ENCODE assay signal across 8 cellular contexts in the genomic region with DNA sequence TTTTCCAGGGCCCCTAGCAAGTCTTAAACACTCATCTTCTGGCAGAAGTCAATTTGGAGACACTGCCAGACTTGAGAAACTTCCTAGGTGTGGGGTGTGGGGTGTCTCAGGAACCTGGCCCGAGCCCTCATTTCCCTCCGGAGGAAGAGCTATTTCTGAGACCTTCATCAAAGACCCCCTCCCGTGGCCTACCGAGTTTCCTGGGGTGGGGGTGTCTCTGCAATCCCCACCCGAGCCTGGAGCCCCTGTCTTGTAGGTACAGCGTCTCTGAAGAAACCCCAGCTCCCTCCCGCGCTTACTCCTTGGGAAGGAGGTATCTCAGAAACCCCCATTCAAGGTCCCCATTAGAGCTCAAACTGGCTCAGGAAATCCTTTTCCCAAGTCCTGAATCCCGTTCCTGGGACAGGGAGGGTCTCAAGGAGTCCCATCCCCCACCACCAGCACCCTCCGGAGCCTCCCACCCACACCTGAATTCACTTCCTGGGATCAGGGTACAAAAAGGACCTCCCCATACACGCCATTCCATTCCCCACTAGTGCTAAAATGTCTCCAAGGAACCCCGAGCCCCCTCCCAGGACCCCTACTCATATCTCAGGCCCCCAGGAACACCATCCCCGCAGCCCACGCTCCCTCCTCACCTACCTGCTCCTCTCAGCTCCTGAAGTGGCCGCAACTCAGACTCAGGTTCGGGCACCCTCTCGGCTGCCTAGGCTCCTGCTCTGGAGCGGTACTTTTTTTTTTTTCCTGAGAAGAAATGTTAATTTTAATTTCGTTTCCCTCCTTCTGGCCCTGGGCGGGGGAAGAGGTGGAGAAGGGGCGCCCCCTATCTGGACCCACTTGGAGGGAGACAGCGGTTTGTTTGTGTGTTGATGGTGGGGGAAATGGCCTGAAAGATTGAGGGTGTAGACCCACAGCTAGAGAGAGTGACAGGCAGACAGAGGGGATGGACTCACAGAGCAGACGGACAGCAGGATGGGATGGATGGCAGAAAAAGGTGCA. TPM values are rescaled to one million over a fixed set of nuclear protein-coding genes. Genes with fewer than 3 reads are reported as not detected.
DNase-seq lines count a peak whose midpoint lies in the region; ATAC-seq, FAIRE-seq and TF ChIP-seq lines count a peak whose summit lies in the region.

No MANE protein-coding gene starts in this region.

- peaks cover 18% of the 10 kb centered on the region for H3K36me3 Mint-ChIP-seq in endodermal cell (ENCODE audit: low read depth)

- H3K9me3 Mint-ChIP-seq in endodermal cell: peaks cover 76% of the 10 kb centered on the region

- intact Hi-C loops in heart left ventricle (cut with DNase I) (no loop called here), Right ventricle myocardium superior (cut with DNase I) (no loop called here)

- TF ChIP-seq POLR2A in heart left ventricle (IDR thresholded peaks at IDR 0.05): no peak

- peaks cover 0 to 12% (median 0%) of the 10 kb centered on the region in 9 donors for H3K27me3 ChIP-seq in heart left ventricle
- H3K27me3 ChIP-seq in WERI-Rb-1 (ENCODE audit: insufficient read depth, low read depth, severe bottlenecking): no peaks in the 10 kb centered on the region
- H3K27me3 ChIP-seq in endodermal cell (ENCODE audit: control insufficient read depth, insufficient read depth, low read length, poor library complexity, severe bottlenecking): no peaks in the 10 kb centered on the region
- no peaks in the 10 kb centered on the region for H3K27me3 ChIP-seq in small intestine (ENCODE audit: control insufficient read depth in 2 of 2, insufficient read depth in 2 of 2, low read length in 2 of 2)

- H3K4me1 ChIP-seq in heart left ventricle (peaks cover 0 to 2% (median 0%) of the 10 kb centered on the region in 12 donors), endodermal cell (ENCODE audit: control insufficient read depth, insufficient read depth, low read length) (peaks cover 8% of the 10 kb centered on the region), small intestine (ENCODE audit: control insufficient read depth in 2 of 2, insufficient read depth in 1 of 2, low read depth in 1 of 2, low read length in 1 of 2) (no peaks in the 10 kb centered on the region)

- no peaks in the 10 kb centered on the region for H3K27me3 Mint-ChIP-seq in endodermal cell (ENCODE audit: insufficient read depth)

- peak overlapping the region; percentile 59 for H3K9ac ChIP-seq in endodermal cell (ENCODE audit: extremely low read depth, low read length, poor library complexity, severe bottlenecking)

- H3K36me3 ChIP-seq in heart left ventricle (no peaks in the 10 kb centered on the region), WERI-Rb-1 (peaks cover 38% of the 10 kb centered on the region), endodermal cell (ENCODE audit: control insufficient read depth, insufficient read depth, low read length) (peaks cover 24% of the 10 kb centered on the region), small intestine (ENCODE audit: control insufficient read depth in 2 of 2, insufficient read depth in 2 of 2, low read length in 2 of 2) (no peaks in the 10 kb centered on the region)

- H3K9me3 ChIP-seq in heart left ventricle: no peaks in the 10 kb centered on the region
- H3K9me3 ChIP-seq in WERI-Rb-1 (ENCODE audit: severe bottlenecking): no peaks in the 10 kb centered on the region
- no peaks in the 10 kb centered on the region for H3K9me3 ChIP-seq in endodermal cell (ENCODE audit: control insufficient read depth, low read length)
- no peaks in the 10 kb centered on the region for H3K9me3 ChIP-seq in small intestine (ENCODE audit: control insufficient read depth, low read depth)

- peaks cover 25% of the 10 kb centered on the region for H3K4me1 Mint-ChIP-seq in endodermal cell

- FAIRE-seq in small intestine (lab: Jason Lieb, UNC): no peak

- POLR2A ChIA-PET in HEK293T (lab: Yijun Ruan, JAX): no interaction called here

- no peak for DNase-seq in heart left ventricle
- DNase-seq in Right ventricle myocardium superior: no peak
- DNase-seq in WERI-Rb-1: peak; percentile 75
- peak; percentile 76 for DNase-seq in endodermal cell
- no peak for DNase-seq in small intestine
- no peak for DNase-seq in HEK293T (ENCODE audit: extremely low spot score)
- no peak for DNase-seq in AG20443 (ENCODE audit: low spot score)

- H3K27ac ChIP-seq in heart left ventricle: no peak overlapping the region
- H3K27ac ChIP-seq in WERI-Rb-1: peak overlapping the region; percentile 90
- H3K27ac ChIP-seq in endodermal cell (ENCODE audit: low read depth, low read length): no peak overlapping the region
- no peak overlapping the region for H3K27ac ChIP-seq in small intestine (ENCODE audit: low read depth in 1 of 2, low read length in 1 of 2)

- peak overlapping the region; percentile 72 for H3K27ac Mint-ChIP-seq in endodermal cell

- no peak for ATAC-seq in heart left ventricle
- ATAC-seq in Right ventricle myocardium superior (ENCODE audit: poor library complexity): no peak
- no peak for ATAC-seq in GM21576 (IDR thresholded peaks at IDR 0.05; ENCODE audit: unreplicated experiment)

- TF ChIP-seq CTCF in heart left ventricle (IDR thresholded peaks at IDR 0.05) (peak in 4 of 12 donors; percentile 3 to 13 (median 9)), WERI-Rb-1 (IDR thresholded peaks at IDR 0.05; ENCODE audit: low read depth, low read length) (peak; percentile 57), endodermal cell (conservative IDR thresholded peaks at IDR 0.05) (peak; percentile 48)

- CTCF ChIA-PET in HEK293T (lab: Yijun Ruan, JAX): interaction anchor here (0.6 kb wide), 1 partner anchor 167 kb away, joined by 3 read pairs; no protein-coding TSS in a partner anchor

- WGBS in heart left ventricle, 4 donors: 13 to 52% (median 36%) methylated on average over 21 to 23 of the region's 23 CpGs
- WGBS in endodermal cell (ENCODE audit: insufficient coverage in 1 of 2, insufficient read length in 1 of 2), 2 experiments: 0 to 3% methylated on average over 1 to 22 of the region's 23 CpGs
- WGBS in small intestine, 3 donors: 13 to 32% (median 18%) methylated on average over 21 to 23 of the region's 23 CpGs

- peak overlapping the region; percentile 79 for H3K4me3 Mint-ChIP-seq in endodermal cell

- H3K4me3 ChIP-seq in heart left ventricle (peak overlapping the region in 9 of 12 donors; percentile 17 to 46 (median 27)), WERI-Rb-1 (ENCODE audit: low read depth, low read length) (peak overlapping the region; percentile 50), endodermal cell (ENCODE audit: low read length) (peak overlapping the region; percentile 85), small intestine (ENCODE audit: low read depth in 1 of 2, low read length in 2 of 2) (peak overlapping the region; percentile 29 to 47)

TF ChIP-seq in HEK293T, 16 proteins besides CTCF, POLR2A, EP300 and RAD21:
- TF ChIP-seq SP1 (IDR thresholded peaks at IDR 0.05): no peak

RNA-seq across cellular contexts. Expression of a gene that starts 1.1 kb away (rescaled TPM):
- 1 to 10 TPM in 8 of 9 donors, under 1 TPM in 1; 0.52 to 6.1 (median 1.7) TPM for total RNA-seq in heart left ventricle
- 10 to 100 TPM in 1 of 2 donors, 1 to 10 TPM in 1; 2.0 to 22.3 TPM for polyA plus RNA-seq in heart left ventricle
- total RNA-seq in Right ventricle myocardium superior: 1.3 TPM
- total RNA-seq in endodermal cell: 10 to 100 TPM; 22.4 to 40.7 TPM
- polyA plus RNA-seq in endodermal cell (2013, experiment 1 of 2): 23.3 TPM
- 26.2 TPM for polyA plus RNA-seq in endodermal cell (2013, experiment 2 of 2)
- 10 to 100 TPM in 1 of 3 donors, 1 to 10 TPM in 2; 2.0 to 77.7 (median 3.5) TPM for polyA plus RNA-seq in small intestine

RNA-seq across cellular contexts. Expression of a gene that starts 7.0 kb away (rescaled TPM):
- total RNA-seq in heart left ventricle (10 to 100 TPM; 13.6 to 34.3 (median 18.1) TPM), Right ventricle myocardium superior (14.3 TPM), endodermal cell (10 to 100 TPM; 47.3 to 54.3 TPM)
- polyA plus RNA-seq in heart left ventricle (10 to 100 TPM; 15.2 to 62.4 TPM), small intestine (10 to 100 TPM; 13.4 to 32.9 (median 18.1) TPM)
- polyA plus RNA-seq in endodermal cell (2013, experiment 1 of 2): 46.1 TPM
- polyA plus RNA-seq in endodermal cell (2013, experiment 2 of 2): 43.6 TPM

RNA-seq across cellular contexts. Expression of a gene that starts 39.8 kb away (rescaled TPM):
- total RNA-seq in heart left ventricle (10 to 100 TPM in 8 of 9 donors, 1 to 10 TPM in 1; 9.6 to 35.7 (median 17.3) TPM), Right ventricle myocardium superior (12.0 TPM), endodermal cell (10 to 100 TPM; 51.1 to 54.4 TPM)
- polyA plus RNA-seq in heart left ventricle (10 to 100 TPM; 10.5 to 37.3 TPM), small intestine (1 to 10 TPM; 2.0 to 6.4 (median 2.2) TPM)
- 40.1 TPM for polyA plus RNA-seq in endodermal cell (2013, experiment 1 of 2)
- 45.9 TPM for polyA plus RNA-seq in endodermal cell (2013, experiment 2 of 2)

RNA-seq across cellular contexts. Expression of a gene that starts 52.6 kb away (rescaled TPM):
- total RNA-seq in heart left ventricle (10 to 100 TPM; 37.1 to 72.5 (median 55.3) TPM), Right ventricle myocardium superior (47.2 TPM), endodermal cell (100 to 1,000 TPM; 105 to 119 TPM)
- polyA plus RNA-seq in heart left ventricle (100 to 1,000 TPM in 1 of 2 donors, 10 to 100 TPM in 1; 93.8 to 118 TPM), small intestine (100 to 1,000 TPM in 2 of 3 donors, 10 to 100 TPM in 1; 92.9 to 298 (median 120) TPM)
- 155 TPM for polyA plus RNA-seq in endodermal cell (2013, experiment 1 of 2)
- polyA plus RNA-seq in endodermal cell (2013, experiment 2 of 2): 164 TPM

RNA-seq across cellular contexts. Expression of a gene that starts 57.2 kb away (rescaled TPM):
- total RNA-seq in heart left ventricle (not detected), Right ventricle myocardium superior (not detected), endodermal cell (1 to 10 TPM in 1 of 2 donors, under 1 TPM in 1; 1.00 to 1.5 TPM)
- polyA plus RNA-seq in heart left ventricle (not detected), small intestine (not detected)
- 1.1 TPM for polyA plus RNA-seq in endodermal cell (2013, experiment 1 of 2)
- polyA plus RNA-seq in endodermal cell (2013, experiment 2 of 2): 0.37 TPM

Comparison
In these comparisons a context has a peak if more than half of its experiments do, and no peak if none do; other contexts are left out.
1. DNase-seq: peak in WERI-Rb-1 (single experiment) and endodermal cell (single experiment); none in heart left ventricle (0 of 5), Right ventricle myocardium superior (single experiment), small intestine (single experiment), HEK293T (single experiment) and AG20443 (single experiment).
2. H3K4me3 ChIP-seq: peak in every context shown above with its lines; median percentile 85 in endodermal cell; 50 in WERI-Rb-1; 38 in small intestine; 27 in heart left ventricle.